ENCODE assay signal across 19 cellular contexts in the genomic region with DNA sequence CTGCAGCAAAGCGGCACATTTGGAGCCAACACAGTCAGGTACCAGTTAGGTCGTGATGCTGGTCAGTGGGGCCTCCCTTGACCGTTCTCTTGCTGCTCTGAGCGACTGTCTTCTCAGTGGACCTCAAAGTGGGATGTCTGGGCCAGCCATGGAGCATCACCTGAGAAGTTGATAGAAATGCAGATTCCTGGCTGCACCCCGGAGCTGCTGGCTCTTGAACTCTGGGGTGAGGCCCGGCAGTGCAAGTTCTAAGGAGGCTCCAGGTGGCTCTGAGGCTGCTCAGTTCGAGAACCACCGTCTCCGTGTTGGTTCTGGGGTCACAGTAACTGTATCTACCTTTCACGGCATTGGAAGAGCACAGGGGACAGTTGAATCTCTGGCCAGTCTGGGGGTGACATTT.
"Had no signal": no experiment of that assay in that cellular context is flagged by ENCODE, and none has a peak within 500 bp of the region (broad histone marks: within the 10 kb centered on the region; RNA-seq: fewer than 3 reads in every experiment).

No MANE protein-coding gene starts in this region.

- H3K36me3 ChIP-seq: esophagus squamous epithelium, pancreas, right lobe of liver, uterus had no signal

- H3K27ac ChIP-seq: esophagus squamous epithelium, pancreas, right lobe of liver, uterus had no signal

- ATAC-seq: left lobe of liver; mucosa of descending colon; naive thymus-derived CD8-positive, alpha-beta T cell; pancreas; right lobe of liver; stimulated activated memory B cell treated with anti-CD40 and anti-IgM and Interleukin-4, amounts not matched to agents 10 μg/mL and 1 μg/mL and 100 μg/mL, for 72 hours had no signal

- H3K27me3 Mint-ChIP-seq: dendritic cell treated with granulocyte-macrophage colony-stimulating factor and Interleukin-4, amounts not matched to agents 40 ng/mL and 50 ng/mL, for 4 days; naive thymus-derived CD8-positive, alpha-beta T cell; stimulated activated naive CD8-positive, alpha-beta T cell treated with anti-CD3 and anti-CD28 coated beads, Interleukin-15, Interleukin-2, amounts not matched to agents 100 ng/mL and 50 ng/mL, for 24 hours had no signal

- H3K4me3 ChIP-seq: esophagus squamous epithelium, hepatocyte, mucosa of descending colon, pancreas, right lobe of liver, uterus had no signal

- H3K4me1 Mint-ChIP-seq: stimulated activated memory B cell treated with anti-CD40 and anti-IgM and Interleukin-4, amounts not matched to agents 10 μg/mL and 1 μg/mL and 100 μg/mL, for 72 hours had no signal

- H3K36me3 Mint-ChIP-seq: naive thymus-derived CD8-positive, alpha-beta T cell; stimulated activated memory B cell treated with anti-CD40 and anti-IgM and Interleukin-4, amounts not matched to agents 10 μg/mL and 1 μg/mL and 100 μg/mL, for 72 hours had no signal

- H3K4me1 ChIP-seq: esophagus squamous epithelium, pancreas, right lobe of liver, uterus had no signal

- H3K9me3 ChIP-seq: esophagus squamous epithelium, mucosa of descending colon, pancreas, right lobe of liver, uterus had no signal

- H3K27me3 ChIP-seq: hepatocyte, pancreas, right lobe of liver, uterus had no signal

- H3K4me3 Mint-ChIP-seq: dendritic cell treated with granulocyte-macrophage colony-stimulating factor and Interleukin-4, amounts not matched to agents 40 ng/mL and 50 ng/mL, for 4 days; naive thymus-derived CD8-positive, alpha-beta T cell; stimulated activated memory B cell treated with anti-CD40 and anti-IgM and Interleukin-4, amounts not matched to agents 10 μg/mL and 1 μg/mL and 100 μg/mL, for 72 hours; stimulated activated naive CD8-positive, alpha-beta T cell treated with anti-CD3 and anti-CD28 coated beads, Interleukin-15, Interleukin-2, amounts not matched to agents 100 ng/mL and 50 ng/mL, for 24 hours had no signal

- DNase-seq: esophagus squamous epithelium; foreskin fibroblast; kidney glomerular epithelial cell; mammary epithelial cell; naive thymus-derived CD8-positive, alpha-beta T cell; pancreas; right lobe of liver; stimulated activated CD4-positive, alpha-beta T cell treated with anti-CD3 and anti-CD28 coated beads, Interleukin-15, amount 100 ng/mL, for 24 hours; stimulated activated CD4-positive, alpha-beta T cell treated with anti-CD3 and anti-CD28 coated beads, Interleukin-1b, Interleukin-23, amount 100 ng/mL, for 48 hours; stimulated activated CD4-positive, alpha-beta T cell treated with anti-CD3 and anti-CD28 coated beads, Interleukin-4, amount 100 ng/mL, for 24 hours; trophoblast cell; uterus had no signal

- H3K9me3 Mint-ChIP-seq: dendritic cell treated with granulocyte-macrophage colony-stimulating factor and Interleukin-4, amounts not matched to agents 40 ng/mL and 50 ng/mL, for 4 days; naive thymus-derived CD8-positive, alpha-beta T cell; stimulated activated memory B cell treated with anti-CD40 and anti-IgM and Interleukin-4, amounts not matched to agents 10 μg/mL and 1 μg/mL and 100 μg/mL, for 72 hours; stimulated activated naive CD8-positive, alpha-beta T cell treated with anti-CD3 and anti-CD28 coated beads, Interleukin-15, Interleukin-2, amounts not matched to agents 100 ng/mL and 50 ng/mL, for 24 hours had no signal

- H3K27ac Mint-ChIP-seq: dendritic cell treated with granulocyte-macrophage colony-stimulating factor and Interleukin-4, amounts not matched to agents 40 ng/mL and 50 ng/mL, for 4 days; naive thymus-derived CD8-positive, alpha-beta T cell; progenitor cell of endocrine pancreas; stimulated activated memory B cell treated with anti-CD40 and anti-IgM and Interleukin-4, amounts not matched to agents 10 μg/mL and 1 μg/mL and 100 μg/mL, for 72 hours; stimulated activated naive CD8-positive, alpha-beta T cell treated with anti-CD3 and anti-CD28 coated beads, Interleukin-15, Interleukin-2, amounts not matched to agents 100 ng/mL and 50 ng/mL, for 24 hours had no signal
